10 cellular contexts compared by ENCODE assay signal in the genomic region with DNA sequence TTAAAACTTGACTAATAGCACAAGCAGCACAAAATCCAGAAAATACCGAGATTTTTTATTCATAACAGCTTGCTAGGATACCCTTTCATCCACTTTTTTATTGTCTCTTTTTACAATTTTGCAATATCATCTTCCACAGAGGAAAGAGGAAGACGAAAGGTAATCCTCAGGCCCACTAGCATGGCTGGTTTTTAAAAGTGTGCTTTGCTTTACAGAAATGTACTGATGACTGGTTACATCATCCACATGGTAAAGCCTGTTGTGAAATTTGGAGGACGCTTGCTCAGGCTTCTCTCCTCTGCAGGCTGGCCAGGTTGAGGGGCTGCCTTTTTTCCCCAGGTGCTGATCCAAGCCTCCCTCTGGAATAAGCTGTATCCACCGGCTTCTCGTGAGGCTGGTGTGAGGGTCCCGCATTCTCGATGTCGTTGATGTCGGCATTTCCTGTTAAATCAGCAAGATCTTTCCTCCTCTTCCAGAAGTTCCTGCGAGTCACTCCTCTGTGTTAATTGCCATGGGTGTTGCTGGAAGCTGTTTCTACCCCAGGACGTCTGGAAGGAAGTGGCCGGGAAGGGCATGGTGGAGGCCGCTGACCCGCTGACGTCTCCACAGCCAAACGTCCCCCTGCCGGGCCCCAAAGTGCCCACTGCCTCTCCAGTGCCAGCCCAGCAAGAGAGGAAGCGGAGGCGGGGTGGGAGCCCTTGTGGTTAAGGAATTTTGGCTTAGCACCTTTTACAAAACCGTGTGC. TPM values are rescaled to one million over a fixed set of nuclear protein-coding genes. Genes with fewer than 3 reads are reported as not detected.
DNase-seq lines count a peak whose midpoint lies in the region; ATAC-seq and TF ChIP-seq lines count a peak whose summit lies in the region.
"Had no signal": no experiment of that assay in that cellular context is flagged by ENCODE, and none has a peak within 500 bp of the region (broad histone marks: within the 10 kb centered on the region; RNA-seq: fewer than 3 reads in every experiment).

No MANE protein-coding gene starts in this region.

- H3K27ac ChIP-seq in PC-9 = peak overlapping the region; percentile 69
- H3K27ac ChIP-seq: testis had no signal

- POLR2A ChIA-PET in PC-9 (lab: Charles Lee; ENCODE audit: unreplicated experiment) = interaction anchor here (0.7 kb wide), 1 partner anchor 439 kb away, joined by 3 read pairs; no protein-coding TSS in a partner anchor

- no TSS peak for BruUV-seq in PC-9 (replicated peaks; lab: Mats Ljungman, UMichigan)

- H3K9me2 ChIP-seq in PC-9 (ENCODE audit: insufficient read depth) = no peaks in the 10 kb centered on the region

- H3K4me3 Mint-ChIP-seq in activated T-cell treated with anti-CD3 and anti-CD28 coated beads, Interleukin-2, amount 50 U/mL, for 4 hours = no peak overlapping the region
- H3K4me3 Mint-ChIP-seq: immature natural killer cell had no signal

- H3K36me3 ChIP-seq in PC-9 (ENCODE audit: low read depth) = no peaks in the 10 kb centered on the region

- intact Hi-C loops in PC-9 (cut with micrococcal nuclease; ENCODE audit: unreplicated experiment) = no loop called here

- H2AFZ ChIP-seq in PC-9 = peak overlapping the region; percentile 81

- peaks cover 21% of the 10 kb centered on the region; the same call in 1 of the 2 replicates for H3F3A ChIP-seq in PC-9 (ENCODE audit: insufficient read depth, low read depth)

- no peaks in the 10 kb centered on the region for H3K36me3 Mint-ChIP-seq in activated T-cell treated with anti-CD3 and anti-CD28 coated beads, Interleukin-2, amount 50 U/mL, for 4 hours (ENCODE audit: insufficient read depth)
- H3K36me3 Mint-ChIP-seq: immature natural killer cell had no signal

- H3K27me3 ChIP-seq in PC-9 (ENCODE audit: insufficient read depth, low read depth) = no peaks in the 10 kb centered on the region
- H3K27me3 ChIP-seq: testis had no signal

- H3K4me3 ChIP-seq in PC-9 (no peak overlapping the region), fibroblast of the aortic adventitia (ENCODE audit: low read depth, low read length) (no peak overlapping the region)
- H3K4me3 ChIP-seq: testis had no signal

- no peak for ATAC-seq in activated T-cell treated with anti-CD3 and anti-CD28 coated beads, Interleukin-2, amount 50 U/mL, for 4 hours

- H3K27me3 Mint-ChIP-seq in activated T-cell treated with anti-CD3 and anti-CD28 coated beads, Interleukin-2, amount 50 U/mL, for 4 hours (ENCODE audit: low read depth) = no peaks in the 10 kb centered on the region

- H3K4me1 ChIP-seq in PC-9 (replicated peaks; ENCODE audit: insufficient read depth) = peaks cover 17% of the 10 kb centered on the region
- H3K4me1 ChIP-seq: testis had no signal

- no peaks in the 10 kb centered on the region for H3K4me1 Mint-ChIP-seq in activated T-cell treated with anti-CD3 and anti-CD28 coated beads, Interleukin-2, amount 50 U/mL, for 4 hours (ENCODE audit: low read depth)

- H3K9me3 Mint-ChIP-seq in activated T-cell treated with anti-CD3 and anti-CD28 coated beads, Interleukin-2, amount 50 U/mL, for 4 hours = no peaks in the 10 kb centered on the region
- H3K9me3 Mint-ChIP-seq: immature natural killer cell had no signal

- H3K4me2 ChIP-seq in PC-9 = peak overlapping the region; percentile 61

- H3K79me2 ChIP-seq in PC-9 (ENCODE audit: low read depth) = no peaks in the 10 kb centered on the region

- CTCF ChIA-PET in PC-9 (lab: Charles Lee) = no interaction called here

- no peaks in the 10 kb centered on the region for H3K9me3 ChIP-seq in PC-9 (ENCODE audit: insufficient read depth, low read depth)
- H3K9me3 ChIP-seq: testis had no signal

- DNase-seq in Daoy (ENCODE audit: low read depth) (peak; percentile 30), PC-9 (peak in 1 of 2 experiments; percentile 68), fibroblast of the aortic adventitia (ENCODE audit: low read depth) (peak; percentile 48), midbrain (lab: John Stamatoyannopoulos, UW) (no peak)
- no peak for DNase-seq in activated T-cell treated with anti-CD3 and anti-CD28 coated beads, Interleukin-2, amount 50 U/mL, for 4 hours
- no peak for DNase-seq in activated CD4-positive, alpha-beta T cell treated with anti-CD3 and anti-CD28 coated beads, Interleukin-2, amount 50 U/mL, for 1 hour
- DNase-seq: activated CD4-positive, CD25-positive, alpha-beta regulatory T cell; immature natural killer cell; stimulated activated CD4-positive, alpha-beta T cell treated with anti-CD3 and anti-CD28 coated beads, Interleukin-2, amount 100 ng/mL, for 48 hours; testis had no signal

- no peaks in the 10 kb centered on the region for H4K20me1 ChIP-seq in PC-9 (ENCODE audit: insufficient read depth)

- TF ChIP-seq CTCF in PC-9 (conservative IDR thresholded peaks at IDR 0.05) = no peak
- TF ChIP-seq CTCF in fibroblast of the aortic adventitia (IDR thresholded peaks at IDR 0.05; ENCODE audit: insufficient read depth, low read length) = no peak

RNA-seq across cellular contexts. Expression of a gene that starts 5.8 kb away (rescaled TPM):
- total RNA-seq in Daoy (2014; rRNA removed; shearing (Covaris generic)) = 4.3 and 4.4 TPM in 2 replicates
- total RNA-seq in PC-9 (2021) (11.5 and 16.9 TPM in 2 replicates), fibroblast of the aortic adventitia (ENCODE audit: low replicate concordance) (9.9 and 13.7 TPM in 2 replicates)
- total RNA-seq in activated T-cell treated with anti-CD3 and anti-CD28 coated beads, Interleukin-2, amount 50 U/mL, for 4 hours = 10 to 100 TPM; 11.2 to 21.5 (median 14.8) TPM

RNA-seq across cellular contexts. Expression of a gene that starts 7.7 kb away (rescaled TPM):
- 1.0 and 2.3 TPM in 2 replicates for total RNA-seq in Daoy (2014; rRNA removed; shearing (Covaris generic))
- 46.6 and 74.7 TPM in 2 replicates for total RNA-seq in PC-9 (2021)
- total RNA-seq in fibroblast of the aortic adventitia (ENCODE audit: low replicate concordance) = 20.3 and 21.7 TPM in 2 replicates
- total RNA-seq in activated T-cell treated with anti-CD3 and anti-CD28 coated beads, Interleukin-2, amount 50 U/mL, for 4 hours = 10 to 100 TPM; 13.5 to 18.3 (median 14.4) TPM

RNA-seq across cellular contexts. Expression of a gene that starts 14.1 kb away (rescaled TPM):
- 0.57 TPM in 1 of 2 replicates, not detected in the other for total RNA-seq in Daoy (2014; rRNA removed; shearing (Covaris generic))
- total RNA-seq in PC-9 (2021) = 0.53 and 1.3 TPM in 2 replicates
- total RNA-seq in fibroblast of the aortic adventitia (ENCODE audit: low replicate concordance) = 0.27 TPM in 1 of 2 replicates, not detected in the other
- total RNA-seq in activated T-cell treated with anti-CD3 and anti-CD28 coated beads, Interleukin-2, amount 50 U/mL, for 4 hours = under 1 TPM in 1 of 3 donors, not detected in 2; 0.05 TPM

RNA-seq across cellular contexts. Expression of a gene that starts 32.3 kb away (rescaled TPM):
- total RNA-seq in Daoy (2014; rRNA removed; shearing (Covaris generic)) = 35.5 and 40.6 TPM in 2 replicates
- 59.5 and 61.6 TPM in 2 replicates for total RNA-seq in PC-9 (2021)
- total RNA-seq in fibroblast of the aortic adventitia (ENCODE audit: low replicate concordance) = 14.1 and 27.4 TPM in 2 replicates
- total RNA-seq in activated T-cell treated with anti-CD3 and anti-CD28 coated beads, Interleukin-2, amount 50 U/mL, for 4 hours = 10 to 100 TPM; 20.4 to 29.6 (median 20.6) TPM

RNA-seq across cellular contexts. Expression of a gene that starts 46.9 kb away (rescaled TPM):
- total RNA-seq in Daoy (2014; rRNA removed; shearing (Covaris generic)) = 12.0 and 20.1 TPM in 2 replicates
- total RNA-seq in PC-9 (2021) (13.5 and 20.2 TPM in 2 replicates), fibroblast of the aortic adventitia (ENCODE audit: low replicate concordance) (5.6 and 13.8 TPM in 2 replicates)
- 10 to 100 TPM; 12.5 to 15.6 (median 14.7) TPM for total RNA-seq in activated T-cell treated with anti-CD3 and anti-CD28 coated beads, Interleukin-2, amount 50 U/mL, for 4 hours

Comparison
In these comparisons a context has a peak if more than half of its experiments do, and no peak if none do; other contexts are left out.
1. DNase-seq: peak in Daoy (single experiment) and fibroblast of the aortic adventitia (single experiment); none in midbrain (single experiment), activated T-cell treated with anti-CD3 and anti-CD28 coated beads, Interleukin-2, amount 50 U/mL, for 4 hours (single experiment) and activated CD4-positive, alpha-beta T cell treated with anti-CD3 and anti-CD28 coated beads, Interleukin-2, amount 50 U/mL, for 1 hour (single experiment).